In genomic region chr11:73236879-73237278, GRCh38 we compare ENCODE assay signal across 8 cellular contexts. TPM values are rescaled to one million over a fixed set of nuclear protein-coding genes. Genes with fewer than 3 reads are reported as not detected.
DNase-seq lines count a peak whose midpoint lies in the region; ATAC-seq and TF ChIP-seq lines count a peak whose summit lies in the region.

No MANE protein-coding gene starts in this region.

- TF ChIP-seq POLR2A in breast epithelium (IDR thresholded peaks at IDR 0.05): no peak

- H3K27ac ChIP-seq in breast epithelium (no peak overlapping the region), left lung (peak overlapping the region in 1 of 2 donors; percentile 16)

- peak; percentile 10 for DNase-seq in activated naive CD4-positive, alpha-beta T cell treated with Interleukin-2 at 50 U/mL for 16 hours
- no peak for DNase-seq in activated naive CD4-positive, alpha-beta T cell (lab: John Stamatoyannopoulos, UW)
- DNase-seq in NCI-H460 (ENCODE audit: extremely low read depth, low read depth) (peak; percentile 18), breast epithelium (ENCODE audit: low spot score in 2 of 2) (no peak), left lung (peak in 1 of 2 donors; percentile 56), MV-4-11 (lab: John Stamatoyannopoulos, UW) (no peak)

- H3K4me3 ChIP-seq in breast epithelium (no peak overlapping the region), left lung (no peak overlapping the region)

- TF ChIP-seq CTCF in breast epithelium (IDR thresholded peaks at IDR 0.05): peak in 2 of 3 donors; percentile 30 to 41
- TF ChIP-seq CTCF in left lung (IDR thresholded peaks at IDR 0.05): peak; percentile 51 to 67

- H3K27me3 ChIP-seq in breast epithelium: no peaks in the 10 kb centered on the region
- no peaks in the 10 kb centered on the region for H3K27me3 ChIP-seq in left lung

- H3K36me3 ChIP-seq in breast epithelium (no peaks in the 10 kb centered on the region), left lung (peaks cover 0 to 13% of the 10 kb centered on the region in 2 donors)

- H3K4me1 ChIP-seq in breast epithelium (no peaks in the 10 kb centered on the region), left lung (peaks cover 0 to 23% of the 10 kb centered on the region in 2 donors)

- H3K9me3 ChIP-seq in breast epithelium (no peaks in the 10 kb centered on the region), left lung (no peaks in the 10 kb centered on the region)

- ATAC-seq in left lung (peak; percentile 74), HG02884 (IDR thresholded peaks at IDR 0.05; ENCODE audit: unreplicated experiment) (no peak), GM19395 (IDR thresholded peaks at IDR 0.05; ENCODE audit: unreplicated experiment) (no peak)

- intact Hi-C loops in breast epithelium (cut with DNase I; ENCODE audit: low total_unique reads) (no loop called here), left lung (cut with DNase I) (loop anchor here in 1 of 2 donors (5.0 kb wide), 1 partner anchor 50 kb away; no protein-coding TSS in a partner anchor)

RNA-seq across cellular contexts. Expression of gene P2RY2, which starts 18.8 kb away (rescaled TPM):
- total RNA-seq in NCI-H460 (2014; rRNA removed; shearing (Covaris generic)): not detected in 2 replicates
- 0.32 and 0.35 TPM in 2 replicates for polyA plus RNA-seq in NCI-H460 (2014; cell fraction: nucleus; rRNA removed)
- total RNA-seq in breast epithelium (1 to 10 TPM in 2 of 3 donors, under 1 TPM in 1; 0.32 to 7.6 (median 5.2) TPM), left lung (10 to 100 TPM in 1 of 2 donors, 1 to 10 TPM in 1; 9.3 to 10.3 TPM)

RNA-seq across cellular contexts. Expression of gene P2RY6, which starts 35.3 kb away (rescaled TPM):
- total RNA-seq in NCI-H460 (2014; rRNA removed; shearing (Covaris generic)): not detected in 2 replicates
- polyA plus RNA-seq in NCI-H460 (2014; cell fraction: nucleus; rRNA removed): 0.10 and 0.42 TPM in 2 replicates
- total RNA-seq in breast epithelium: 1 to 10 TPM; 1.6 to 3.4 (median 1.9) TPM
- total RNA-seq in left lung: 1 to 10 TPM; 2.2 to 4.8 TPM

Comparison
In these comparisons a context has a peak if more than half of its experiments do, and no peak if none do; other contexts are left out.
1. DNase-seq: peak in activated naive CD4-positive, alpha-beta T cell treated with Interleukin-2 at 50 U/mL for 16 hours (single experiment) and NCI-H460 (single experiment); none in activated naive CD4-positive, alpha-beta T cell (0 of 4), breast epithelium (0 of 2) and MV-4-11 (single experiment).